1 cellular context compared by ENCODE assay signal in the genomic region with DNA sequence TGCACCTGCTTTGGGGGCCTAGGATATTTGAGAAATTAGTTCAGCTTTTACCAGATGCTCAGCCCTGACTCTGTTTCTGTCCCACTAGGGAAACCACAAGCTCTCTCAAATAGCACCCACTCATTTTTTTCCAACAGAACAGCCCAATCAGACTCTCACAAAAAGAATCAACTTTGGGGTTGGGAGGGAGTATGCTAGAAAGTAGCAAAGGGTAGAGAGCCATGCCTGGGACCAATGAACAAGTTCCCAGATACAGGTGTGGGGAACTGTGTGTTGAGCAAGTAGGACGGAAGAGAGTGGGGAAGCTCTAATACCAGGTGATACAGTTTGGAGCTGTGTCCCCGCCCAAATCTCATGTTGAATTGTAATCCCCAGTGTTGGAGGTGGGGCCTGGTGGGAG.
TF ChIP-seq lines count a peak whose summit lies in the region.

No MANE protein-coding gene starts in this region.

TF ChIP-seq in K562, 482 proteins besides CTCF, POLR2A, EP300 and RAD21:
- no peak for TF ChIP-seq SMAD1 (IDR thresholded peaks at IDR 0.05; ENCODE audit: low read depth, low read length, partially characterized antibody)
- TF ChIP-seq EGR1 (conservative IDR thresholded peaks at IDR 0.05): 0 out of 2 replicates have a peak, but pooled peaks have one; percentile 46
